In genomic region chr3:48664313-48664644, GRCh38 we compare ENCODE assay signal across 9 cellular contexts. TPM values are rescaled to one million over a fixed set of nuclear protein-coding genes. Genes with fewer than 3 reads are reported as not detected.
A peak's percentile ranks its signal among the peaks of the same experiment; 100 is the strongest.
DNase-seq lines count a peak whose midpoint lies in the region; ATAC-seq and TF ChIP-seq lines count a peak whose summit lies in the region.
"Had no signal": no experiment of that assay in that cellular context is flagged by ENCODE, and none has a peak within 500 bp of the region (broad histone marks: within the 10 kb centered on the region; RNA-seq: fewer than 3 reads in every experiment).

No MANE protein-coding gene starts in this region.

- H3K36me3 Mint-ChIP-seq in CD4-positive, alpha-beta T cell (ENCODE audit: low read depth), result no peaks in the 10 kb centered on the region
- peaks cover 31% of the 10 kb centered on the region for H3K36me3 Mint-ChIP-seq in nephron progenitor cell (ENCODE audit: low read depth)

- CTCF ChIA-PET in CD4-positive, alpha-beta T cell (lab: Charles Lee), result interaction anchor here (1.2 kb wide), 1 partner anchor 22 kb away, joined by 4 read pairs; the partner anchor contains the start of gene NCKIPSD
- CTCF ChIA-PET in GM10248 (lab: Yijun Ruan, JAX), result interaction anchor here (0.6 to 5.3 kb wide), 17 partner anchors 8 to 263 kb away, joined by 3 to 28 read pairs (median 4); partner anchors contain the start of genes NCKIPSD and SLC26A6

- no peaks in the 10 kb centered on the region for H3K9me3 Mint-ChIP-seq in CD4-positive, alpha-beta T cell
- no peaks in the 10 kb centered on the region for H3K9me3 Mint-ChIP-seq in nephron progenitor cell

- no peak overlapping the region for H3K27ac ChIP-seq in CD4-positive, alpha-beta T cell (ENCODE audit: low read depth, low read length)
- peak overlapping the region; percentile 29 for H3K27ac ChIP-seq in cingulate gyrus (ENCODE audit: low read depth, low read length)

- peaks cover 41% of the 10 kb centered on the region for H3K27me3 Mint-ChIP-seq in CD4-positive, alpha-beta T cell
- no peaks in the 10 kb centered on the region for H3K27me3 Mint-ChIP-seq in nephron progenitor cell (ENCODE audit: low read depth, poor library complexity)

- ATAC-seq in CD4-positive, alpha-beta T cell (ENCODE audit: poor library complexity), result no peak
- no peak for ATAC-seq in HG03095 (IDR thresholded peaks at IDR 0.05; ENCODE audit: unreplicated experiment)

- no peaks in the 10 kb centered on the region for H3K4me1 Mint-ChIP-seq in CD4-positive, alpha-beta T cell (ENCODE audit: low read depth)
- H3K4me1 Mint-ChIP-seq in nephron progenitor cell, result peaks cover 18% of the 10 kb centered on the region

- H3K4me3 Mint-ChIP-seq in CD4-positive, alpha-beta T cell, result no peak overlapping the region
- peak overlapping the region; percentile 98 for H3K4me3 Mint-ChIP-seq in nephron progenitor cell

- H3K4me3 ChIP-seq in LNCaP clone FGC (ENCODE audit: low read depth, low read length) (peak overlapping the region; percentile 70), foreskin fibroblast (ENCODE audit: low read depth in 1 of 2, low read length in 2 of 2) (peak overlapping the region in 1 of 2 donors; percentile 72)

- no peaks in the 10 kb centered on the region for H3K9me3 ChIP-seq in CD4-positive, alpha-beta T cell (ENCODE audit: control insufficient read depth, low read length)

- peak; percentile 10 for TF ChIP-seq CTCF in CD4-positive, alpha-beta T cell (IDR thresholded peaks at IDR 0.05)
- TF ChIP-seq CTCF in LNCaP clone FGC (IDR thresholded peaks at IDR 0.05; ENCODE audit: control insufficient read depth, extremely low read depth, insufficient read depth), result no peak
- no peak for TF ChIP-seq CTCF in nephron progenitor cell (IDR thresholded peaks at IDR 0.05)
- TF ChIP-seq CTCF in GM10248 (IDR thresholded peaks at IDR 0.05; ENCODE audit: control extremely low read depth, extremely low read depth, low read depth, missing control alignments), result no peak
- no peak for TF ChIP-seq CTCF in foreskin fibroblast (IDR thresholded peaks at IDR 0.05; ENCODE audit: low read depth, low read length)

- intact Hi-C loops in CD4-positive, alpha-beta T cell (cut with DNase I, micrococcal nuclease), result no loop called here

- H3K27me3 ChIP-seq in CD4-positive, alpha-beta T cell (ENCODE audit: control insufficient read depth, insufficient read depth, low read length), result peaks cover 37% of the 10 kb centered on the region

- POLR2A ChIA-PET in CD4-positive, alpha-beta T cell (lab: Charles Lee), result interaction anchor here (0.6 kb wide), 1 partner anchor 13 kb away, joined by 3 read pairs; no protein-coding TSS in a partner anchor
- POLR2A ChIA-PET in GM10248 (lab: Yijun Ruan, JAX), result interaction anchor here (0.5 to 0.6 kb wide), 2 partner anchors 11 to 121 kb away, joined by 3 read pairs; no protein-coding TSS in a partner anchor

- H3K27ac Mint-ChIP-seq in CD4-positive, alpha-beta T cell, result no peak overlapping the region
- peak overlapping the region; percentile 94 for H3K27ac Mint-ChIP-seq in nephron progenitor cell

- DNase-seq in CD4-positive, alpha-beta T cell, result no peak
- DNase-seq in LNCaP clone FGC (ENCODE audit: low read depth) (no peak), nephron progenitor cell (no peak), NCI-H446 (lab: John Stamatoyannopoulos, UW) (no peak), GM10248 (ENCODE audit: extremely low spot score) (no peak), foreskin fibroblast (no peak)

RNA-seq across cellular contexts. Expression of gene CELSR3, which starts 1.6 kb away (rescaled TPM):
- 1 to 10 TPM; 4.9 to 5.0 TPM for total RNA-seq in CD4-positive, alpha-beta T cell

RNA-seq across cellular contexts. Expression of gene NCKIPSD, which starts 21.4 kb away (rescaled TPM):
- total RNA-seq in CD4-positive, alpha-beta T cell, result 10 to 100 TPM in 1 of 2 experiments, 1 to 10 TPM in 1; 9.7 to 10.8 TPM

RNA-seq across cellular contexts. Expression of gene SLC26A6, which starts 29.0 kb away (rescaled TPM):
- total RNA-seq in CD4-positive, alpha-beta T cell, result 10 to 100 TPM; 13.5 to 14.4 TPM

RNA-seq across cellular contexts. Expression of gene TMEM89, which starts 42.7 kb away (rescaled TPM):
- not detected for total RNA-seq in CD4-positive, alpha-beta T cell
- total RNA-seq: urinary bladder had no signal

RNA-seq across cellular contexts. Expression of gene IP6K2, which starts 52.7 kb away (rescaled TPM):
- 100 to 1,000 TPM in 1 of 2 experiments, 10 to 100 TPM in 1; 97.2 to 121 TPM for total RNA-seq in CD4-positive, alpha-beta T cell
